In genomic region chr10:3777876-3778707, GRCh38 we compare ENCODE assay signal across 10 cellular contexts. TPM values are rescaled to one million over a fixed set of nuclear protein-coding genes. Genes with fewer than 3 reads are reported as not detected.
A peak's percentile ranks its signal among the peaks of the same experiment; 100 is the strongest.
DNase-seq lines count a peak whose midpoint lies in the region; FAIRE-seq and TF ChIP-seq lines count a peak whose summit lies in the region.
"Had no signal": no experiment of that assay in that cellular context is flagged by ENCODE, and none has a peak within 500 bp of the region (broad histone marks: within the 10 kb centered on the region; RNA-seq: fewer than 3 reads in every experiment).

No MANE protein-coding gene starts in this region.

- H2AFZ ChIP-seq in keratinocyte (ENCODE audit: control insufficient read depth, low read length): no peak overlapping the region

- FAIRE-seq in keratinocyte (lab: Jason Lieb, UNC): no peak
- FAIRE-seq: A204.1 had no signal

- peak overlapping the region; percentile 96 for H3K9ac ChIP-seq in keratinocyte (ENCODE audit: control insufficient read depth, extremely low read depth, insufficient read depth, low read length)

- peak overlapping the region; percentile 70 for H3K27ac Mint-ChIP-seq in T-helper 1 cell treated with Interleukin-12 subunit alpha and Interleukin-12 subunit beta and Interleukin-4 antibody, amounts not matched to agents 30 μg/mL and 1 μg/mL, for 36 hours

- no peak for DNase-seq in T-helper 1 cell
- peak; percentile 34 for DNase-seq in astrocyte of the hippocampus (ENCODE audit: low read depth, low spot score)
- DNase-seq in keratinocyte (ENCODE audit: low read depth, low spot score): no peak
- no peak for DNase-seq in stomach
- no peak for DNase-seq in SKM-1 treated with dmso at 0.1 percent for 144 hours (lab: John Stamatoyannopoulos, UW; ENCODE audit: unreplicated experiment)
- DNase-seq in activated effector memory CD4-positive, alpha-beta T cell treated with anti-CD3 and anti-CD28 coated beads, Interleukin-2, amount 50 U/mL, for 16 hours: no peak
- DNase-seq in NCI-H1436 (lab: John Stamatoyannopoulos, UW): no peak
- DNase-seq: retina had no signal

- TF ChIP-seq EP300 in stomach (IDR thresholded peaks at IDR 0.05): no peak

- no peak for TF ChIP-seq CTCF in keratinocyte (optimal IDR thresholded peaks at IDR 0.05 in 1 of 3, IDR thresholded peaks at IDR 0.05 in 1 of 3, conservative IDR thresholded peaks at IDR 0.05 in 1 of 3; ENCODE audit: extremely low read depth in 1 of 3, insufficient read depth in 2 of 3, low read length in 3 of 3)
- TF ChIP-seq CTCF in stomach (IDR thresholded peaks at IDR 0.05): no peak

- WGBS in stomach, 5 donors: 64 to 82% (median 80%) methylated on average over 8 of the region's 8 CpGs

- H3K9me3 ChIP-seq in keratinocyte (ENCODE audit: control insufficient read depth, low read depth, low read length): no peaks in the 10 kb centered on the region
- H3K9me3 ChIP-seq in stomach: no peaks in the 10 kb centered on the region

- peaks cover 40% of the 10 kb centered on the region for H4K20me1 ChIP-seq in keratinocyte (ENCODE audit: control insufficient read depth, extremely low read depth, insufficient read depth, low read length)

- H3K27me3 Mint-ChIP-seq in T-helper 1 cell treated with Interleukin-12 subunit alpha and Interleukin-12 subunit beta and Interleukin-4 antibody, amounts not matched to agents 30 μg/mL and 1 μg/mL, for 36 hours (ENCODE audit: low read depth): no peaks in the 10 kb centered on the region

- H3K27me3 ChIP-seq in keratinocyte (ENCODE audit: control insufficient read depth, extremely low read depth, insufficient read depth, low read length) (no peaks in the 10 kb centered on the region), stomach (no peaks in the 10 kb centered on the region)

- no peak for TF ChIP-seq POLR2A in stomach (IDR thresholded peaks at IDR 0.05)

- H3K4me1 ChIP-seq in keratinocyte (ENCODE audit: control insufficient read depth, extremely low read depth, insufficient read depth, low read length): peaks cover 64% of the 10 kb centered on the region
- H3K4me1 ChIP-seq in stomach: peaks cover 56 to 84% (median 69%) of the 10 kb centered on the region in 4 donors

- peaks cover 39 to 52% of the 10 kb centered on the region in 2 experiments for H3K36me3 ChIP-seq in keratinocyte (ENCODE audit: control insufficient read depth in 2 of 2, extremely low read depth in 1 of 2, insufficient read depth in 2 of 2, low read length in 2 of 2)
- peaks cover 58 to 75% (median 64%) of the 10 kb centered on the region in 4 donors for H3K36me3 ChIP-seq in stomach

- dilution Hi-C loops in keratinocyte (cut with MboI; ENCODE audit: extremely low pct_ligation_motif_present, low sequenced_read_pairs): no loop called here

- H3K9me3 Mint-ChIP-seq in T-helper 1 cell treated with Interleukin-12 subunit alpha and Interleukin-12 subunit beta and Interleukin-4 antibody, amounts not matched to agents 30 μg/mL and 1 μg/mL, for 36 hours: no peaks in the 10 kb centered on the region

- H3K9me1 ChIP-seq in keratinocyte (ENCODE audit: control insufficient read depth, extremely low read depth, insufficient read depth, low read length): no peaks in the 10 kb centered on the region

- H3K4me3 ChIP-seq in keratinocyte (ENCODE audit: control insufficient read depth in 2 of 3, extremely low read depth in 1 of 3, insufficient read depth in 2 of 3, low read depth in 1 of 3, low read length in 3 of 3) (peak overlapping the region in 1 of 3 experiments; percentile 23), stomach (peak overlapping the region in 2 of 4 donors; percentile 64 to 69)

- H3K36me3 Mint-ChIP-seq in T-helper 1 cell treated with Interleukin-12 subunit alpha and Interleukin-12 subunit beta and Interleukin-4 antibody, amounts not matched to agents 30 μg/mL and 1 μg/mL, for 36 hours (ENCODE audit: low read depth): peaks cover 84% of the 10 kb centered on the region

- H3K79me2 ChIP-seq in keratinocyte (ENCODE audit: control insufficient read depth, insufficient read depth, low read length): peaks cover 42% of the 10 kb centered on the region

- peak overlapping the region; percentile 100 for H3K27ac ChIP-seq in keratinocyte (ENCODE audit: control insufficient read depth, insufficient read depth, low read length)
- peak overlapping the region; percentile 63 to 100 (median 100) for H3K27ac ChIP-seq in stomach

- peak overlapping the region; percentile 63 for H3K4me3 Mint-ChIP-seq in T-helper 1 cell treated with Interleukin-12 subunit alpha and Interleukin-12 subunit beta and Interleukin-4 antibody, amounts not matched to agents 30 μg/mL and 1 μg/mL, for 36 hours

- H3K4me2 ChIP-seq in keratinocyte (ENCODE audit: control insufficient read depth, extremely low read depth, insufficient read depth, low read depth, low read length): peak overlapping the region; percentile 97

- intact Hi-C loops in stomach (cut with DNase I; ENCODE audit: low total_unique reads): loop anchor here (10.0 kb wide), 1 partner anchor 543 kb away; no protein-coding TSS in a partner anchor

- peaks cover 72% of the 10 kb centered on the region for H3K4me1 Mint-ChIP-seq in T-helper 1 cell treated with Interleukin-12 subunit alpha and Interleukin-12 subunit beta and Interleukin-4 antibody, amounts not matched to agents 30 μg/mL and 1 μg/mL, for 36 hours (ENCODE audit: low read depth)

RNA-seq across cellular contexts. Expression of gene KLF6, which starts 6.9 kb away (rescaled TPM):
- polyA plus RNA-seq in keratinocyte (174 to 250 TPM (median 213 TPM) in 3 replicates), stomach (10 to 100 TPM; 25.9 to 57.0 (median 31.4) TPM)
- polyA plus RNA-seq in keratinocyte (2011; ENCODE audit: low read depth): 159 TPM
- polyA plus RNA-seq in keratinocyte (2011; cell fraction: cytosol; rRNA removed): 111 and 137 TPM in 2 replicates
- 564 and 626 TPM in 2 replicates for polyA plus RNA-seq in keratinocyte (2011; cell fraction: nucleus; rRNA removed)
- 148 and 270 TPM in 2 replicates for polyA plus RNA-seq in keratinocyte (2012; ENCODE audit: low replicate concordance)
- 425 to 516 TPM (median 456 TPM) in 3 replicates for polyA minus RNA-seq in keratinocyte
- 131 TPM for polyA minus RNA-seq in keratinocyte (2011; cell fraction: cytosol; rRNA and poly(A)+ RNA removed)
- polyA minus RNA-seq in keratinocyte (2011; cell fraction: nucleus; rRNA and poly(A)+ RNA removed): 587 and 853 TPM in 2 replicates
- 100 to 1,000 TPM in 4 of 5 donors, 10 to 100 TPM in 1; 78.2 to 187 (median 119) TPM for total RNA-seq in stomach
